11 cellular contexts compared by ENCODE assay signal in the genomic region with DNA sequence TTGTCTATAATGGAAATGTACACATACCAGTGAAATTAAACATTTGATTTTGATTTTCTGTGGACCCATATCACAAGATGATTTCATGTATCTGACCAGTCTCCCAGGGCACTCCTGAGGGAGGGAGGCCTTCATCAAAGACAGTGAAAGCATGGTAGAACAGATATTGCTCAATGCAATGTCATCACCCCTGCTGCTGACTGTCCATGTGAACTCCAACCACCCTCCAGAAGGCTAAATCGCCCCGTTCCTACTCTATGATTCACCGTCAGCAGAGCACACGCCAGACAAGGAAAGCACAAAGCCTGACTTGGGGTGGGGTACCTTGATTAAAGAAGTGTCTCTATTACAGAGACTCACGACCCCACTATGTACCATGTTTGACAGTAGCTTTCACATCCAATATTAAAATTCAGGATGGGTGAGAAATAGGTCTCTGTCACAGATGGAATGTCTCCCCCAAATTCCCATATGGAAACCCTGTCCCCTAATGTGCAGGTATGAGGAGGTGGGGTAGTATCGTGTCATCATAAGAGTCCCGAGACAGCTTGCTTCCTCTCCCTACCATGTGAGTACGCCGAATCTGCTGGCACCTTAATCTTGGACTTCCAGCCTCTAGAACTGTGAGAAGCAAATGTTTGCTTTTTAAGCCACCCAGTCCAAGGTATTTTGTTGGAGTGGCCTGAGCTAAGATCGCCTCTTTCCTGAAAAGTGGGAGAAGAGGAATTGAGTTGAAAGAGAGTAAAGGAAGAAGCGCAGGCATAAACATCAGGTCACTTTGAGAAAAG. TPM values are rescaled to one million over a fixed set of nuclear protein-coding genes. Genes with fewer than 3 reads are reported as not detected.
DNase-seq lines count a peak whose midpoint lies in the region; ATAC-seq, FAIRE-seq and TF ChIP-seq lines count a peak whose summit lies in the region.
"Had no signal": no experiment of that assay in that cellular context is flagged by ENCODE, and none has a peak within 500 bp of the region (broad histone marks: within the 10 kb centered on the region; RNA-seq: fewer than 3 reads in every experiment).

No MANE protein-coding gene starts in this region.

- H3K4me2 ChIP-seq in PC-3 (ENCODE audit: low read length) (no peak overlapping the region), SK-N-SH (no peak overlapping the region)

- H3K36me3 ChIP-seq in PC-3 (ENCODE audit: low read depth, low read length) (peaks cover 3% of the 10 kb centered on the region; the same call in 1 of the 2 replicates), pancreas (no peaks in the 10 kb centered on the region), BE2C (no peaks in the 10 kb centered on the region), SK-N-SH (replicated peaks in 1 of 2; ENCODE audit: control insufficient read depth in 1 of 2, insufficient read depth in 2 of 2, low read length in 1 of 2) (no peaks in the 10 kb centered on the region)

- H3K9me2 ChIP-seq in PC-3 (replicated peaks; ENCODE audit: low read length) (no peaks in the 10 kb centered on the region), SK-N-SH (no peaks in the 10 kb centered on the region)

- whole genome bisulfite sequencing in pancreas, 2 donors: 65 to 74% methylated on average over 11 of the region's 11 CpGs
- WGBS in SK-N-SH (ENCODE audit: low lambda C conversion rate): 74% methylated on average over 11 of the region's 11 CpGs

- no peak for TF ChIP-seq EP300 in SK-N-SH (IDR thresholded peaks at IDR 0.05; ENCODE audit: borderline replicate concordance in 1 of 2, low read depth in 1 of 2, low read length in 1 of 2)

- BruUV-seq in PC-3 (replicated peaks; lab: Mats Ljungman, UMichigan): TSS peak; percentile 23

- H3K9me3 ChIP-seq in PC-3 (ENCODE audit: low read length): no peaks in the 10 kb centered on the region
- H3K9me3 ChIP-seq in pancreas: no peaks in the 10 kb centered on the region
- no peaks in the 10 kb centered on the region for H3K9me3 ChIP-seq in BE2C
- H3K9me3 ChIP-seq in SK-N-SH: no peaks in the 10 kb centered on the region

- POLR2A ChIA-PET in PC-3 (lab: Charles Lee; ENCODE audit: unreplicated experiment) (no interaction called here), SK-N-SH (lab: Yijun Ruan, JAX) (no interaction called here)

- H3K27ac ChIP-seq in PC-3 (ENCODE audit: low read length): no peak overlapping the region
- H3K27ac ChIP-seq in pancreas: no peak overlapping the region
- H3K27ac ChIP-seq in SK-N-SH (ENCODE audit: low read depth in 2 of 2, low read length in 1 of 2): no peak overlapping the region

- intact Hi-C loops in PC-3 (cut with micrococcal nuclease): no loop called here
- intact Hi-C loops in pancreas (cut with DNase I): no loop called here

- TF ChIP-seq CTCF in PC-3 (conservative IDR thresholded peaks at IDR 0.05; ENCODE audit: low read depth, low read length): no peak
- no peak for TF ChIP-seq CTCF in fibroblast of mammary gland (conservative IDR thresholded peaks at IDR 0.05; ENCODE audit: control insufficient read depth, insufficient read depth, low read depth, low read length)
- no peak for TF ChIP-seq CTCF in pancreas (IDR thresholded peaks at IDR 0.05)
- no peak for TF ChIP-seq CTCF in BE2C (IDR thresholded peaks at IDR 0.05; ENCODE audit: low read depth, low read length)
- TF ChIP-seq CTCF in SK-N-SH (IDR thresholded peaks at IDR 0.05): no peak

- DNase-seq in ELR (ENCODE audit: low read depth) (peak; percentile 80), PC-3 (no peak), fibroblast of mammary gland (ENCODE audit: low read depth) (peak; percentile 98), pancreas (no peak), BE2C (no peak), SK-N-SH (no peak)
- DNase-seq in activated CD8-positive, alpha-beta memory T cell treated with anti-CD3 and anti-CD28 coated beads, Interleukin-2, amount 50 U/mL, for 48 hours: no peak
- DNase-seq: activated CD4-positive, alpha-beta T cell treated with anti-CD3 and anti-CD28 coated beads for 1 hour; DND-41 had no signal

- H3K9ac ChIP-seq in PC-3 (ENCODE audit: low read length): no peak overlapping the region
- no peak overlapping the region for H3K9ac ChIP-seq in SK-N-SH

- H3K4me1 ChIP-seq in PC-3 (ENCODE audit: insufficient read depth, low read length) (peaks cover 10% of the 10 kb centered on the region), pancreas (peaks cover 9 to 25% (median 21%) of the 10 kb centered on the region in 3 donors), BE2C (no peaks in the 10 kb centered on the region; the same call in 1 of the 2 replicates), SK-N-SH (ENCODE audit: control insufficient read depth in 1 of 2, insufficient read depth in 2 of 2, low read depth in 1 of 2, low read length in 1 of 2) (peaks cover 5 to 6% of the 10 kb centered on the region in 2 experiments; a peak in 3 of 4 replicates)

- H3F3A ChIP-seq in PC-3 (ENCODE audit: low read length, unreplicated experiment): no peaks in the 10 kb centered on the region
- no peaks in the 10 kb centered on the region for H3F3A ChIP-seq in SK-N-SH (replicated peaks; ENCODE audit: insufficient read depth)

- no peak for FAIRE-seq in pancreas (lab: Jason Lieb, UNC)

- H3K79me2 ChIP-seq in PC-3 (ENCODE audit: low read length): no peaks in the 10 kb centered on the region
- H3K79me2 ChIP-seq in SK-N-SH (ENCODE audit: insufficient read depth): no peaks in the 10 kb centered on the region

- H3K4me3 ChIP-seq in PC-3 (ENCODE audit: low read length) (no peak overlapping the region), fibroblast of mammary gland (ENCODE audit: control insufficient read depth, low read depth, low read length) (no peak overlapping the region), pancreas (no peak overlapping the region), BE2C (ENCODE audit: low read depth, low read length) (no peak overlapping the region), SK-N-SH (ENCODE audit: low read depth in 2 of 2, low read length in 1 of 2) (no peak overlapping the region)

- no peaks in the 10 kb centered on the region for H3K27me3 ChIP-seq in PC-3 (ENCODE audit: low read length)
- no peaks in the 10 kb centered on the region for H3K27me3 ChIP-seq in pancreas
- no peaks in the 10 kb centered on the region for H3K27me3 ChIP-seq in BE2C
- no peaks in the 10 kb centered on the region for H3K27me3 ChIP-seq in SK-N-SH (ENCODE audit: insufficient read depth)

- TF ChIP-seq RAD21 in SK-N-SH (IDR thresholded peaks at IDR 0.05; ENCODE audit: low read length): no peak

- ATAC-seq in PC-3 (no peak), pancreas (peak in 3 of 4 donors; percentile 37 to 71 (median 47)), HG02884 (IDR thresholded peaks at IDR 0.05; ENCODE audit: unreplicated experiment) (no peak)

- H4K20me1 ChIP-seq in PC-3 (ENCODE audit: low read length): no peaks in the 10 kb centered on the region
- no peaks in the 10 kb centered on the region for H4K20me1 ChIP-seq in SK-N-SH (ENCODE audit: insufficient read depth)

- H2AFZ ChIP-seq in PC-3 (ENCODE audit: low read length): no peak overlapping the region
- H2AFZ ChIP-seq in SK-N-SH (ENCODE audit: low read depth): no peak overlapping the region

- CTCF ChIA-PET in PC-3 (lab: Charles Lee): no interaction called here
- CTCF ChIA-PET in SK-N-SH (lab: Yijun Ruan, JAX): interaction anchor here (1.0 to 1.4 kb wide), 2 partner anchors 52 to 93 kb away, joined by 3 to 4 read pairs; no protein-coding TSS in a partner anchor

TF ChIP-seq in SK-N-SH, 30 proteins besides CTCF, POLR2A, EP300 and RAD21 (continues in another document):
- TF ChIP-seq, protein P1, sequence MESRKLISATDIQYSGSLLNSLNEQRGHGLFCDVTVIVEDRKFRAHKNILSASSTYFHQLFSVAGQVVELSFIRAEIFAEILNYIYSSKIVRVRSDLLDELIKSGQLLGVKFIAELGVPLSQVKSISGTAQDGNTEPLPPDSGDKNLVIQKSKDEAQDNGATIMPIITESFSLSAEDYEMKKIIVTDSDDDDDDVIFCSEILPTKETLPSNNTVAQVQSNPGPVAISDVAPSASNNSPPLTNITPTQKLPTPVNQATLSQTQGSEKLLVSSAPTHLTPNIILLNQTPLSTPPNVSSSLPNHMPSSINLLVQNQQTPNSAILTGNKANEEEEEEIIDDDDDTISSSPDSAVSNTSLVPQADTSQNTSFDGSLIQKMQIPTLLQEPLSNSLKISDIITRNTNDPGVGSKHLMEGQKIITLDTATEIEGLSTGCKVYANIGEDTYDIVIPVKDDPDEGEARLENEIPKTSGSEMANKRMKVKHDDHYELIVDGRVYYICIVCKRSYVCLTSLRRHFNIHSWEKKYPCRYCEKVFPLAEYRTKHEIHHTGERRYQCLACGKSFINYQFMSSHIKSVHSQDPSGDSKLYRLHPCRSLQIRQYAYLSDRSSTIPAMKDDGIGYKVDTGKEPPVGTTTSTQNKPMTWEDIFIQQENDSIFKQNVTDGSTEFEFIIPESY (IDR thresholded peaks at IDR 0.05; ENCODE audit: borderline replicate concordance, low read depth): no peak
- TF ChIP-seq TEAD4 (IDR thresholded peaks at IDR 0.05; ENCODE audit: borderline replicate concordance, insufficient read depth): no peak
- no peak for TF ChIP-seq FOXM1 (IDR thresholded peaks at IDR 0.05; ENCODE audit: low read depth)
- no peak for TF ChIP-seq NFIC (IDR thresholded peaks at IDR 0.05; ENCODE audit: borderline replicate concordance)
- TF ChIP-seq EZH2phosphoT487 (IDR thresholded peaks at IDR 0.05; ENCODE audit: borderline replicate concordance, low read depth): no peak
- no peak for TF ChIP-seq TCF12 (IDR thresholded peaks at IDR 0.05)
- no peak for TF ChIP-seq YY1 (IDR thresholded peaks at IDR 0.05; ENCODE audit: low read depth)
- no peak for TF ChIP-seq RXRA (IDR thresholded peaks at IDR 0.05; ENCODE audit: borderline replicate concordance, low read depth)
- TF ChIP-seq SIN3A (IDR thresholded peaks at IDR 0.05; ENCODE audit: borderline replicate concordance, low read depth, low read length): no peak
- no peak for TF ChIP-seq CHD2 (IDR thresholded peaks at IDR 0.05; ENCODE audit: low read length, partially characterized antibody)
- TF ChIP-seq SMC3 (IDR thresholded peaks at IDR 0.05; ENCODE audit: low read depth, low read length): no peak
- no peak for TF ChIP-seq GABPA (IDR thresholded peaks at IDR 0.05; ENCODE audit: low read depth)
- TF ChIP-seq, protein P2, sequence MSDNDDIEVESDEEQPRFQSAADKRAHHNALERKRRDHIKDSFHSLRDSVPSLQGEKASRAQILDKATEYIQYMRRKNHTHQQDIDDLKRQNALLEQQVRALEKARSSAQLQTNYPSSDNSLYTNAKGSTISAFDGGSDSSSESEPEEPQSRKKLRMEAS (IDR thresholded peaks at IDR 0.05; ENCODE audit: low read depth): no peak
- no peak for TF ChIP-seq POLR2AphosphoS5 (IDR thresholded peaks at IDR 0.05; ENCODE audit: low read depth, low read length)
- no peak for TF ChIP-seq RFX5 (IDR thresholded peaks at IDR 0.05; ENCODE audit: low read length)
- TF ChIP-seq FOXJ3 (CRISPR knock-in tag; IDR thresholded peaks at IDR 0.05): no peak
- no peak for TF ChIP-seq ELF1 (IDR thresholded peaks at IDR 0.05)

RNA-seq across cellular contexts. Expression of gene CYB5A, which starts 42.4 kb away (rescaled TPM):
- 98.0 and 130 TPM in 2 replicates for total RNA-seq in PC-3 (2014; rRNA removed)
- total RNA-seq in pancreas: 100 to 1,000 TPM; 120 to 228 (median 177) TPM
- polyA plus RNA-seq in pancreas: 100 to 1,000 TPM; 135 to 178 TPM
- 163 TPM for polyA plus RNA-seq in BE2C (2012; ENCODE audit: insufficient read depth, insufficient read length, low read depth)
- polyA plus RNA-seq in SK-N-SH (2012; rRNA removed): 39.0 and 42.1 TPM in 2 replicates
- 37.2 and 43.2 TPM in 2 replicates for polyA plus RNA-seq in SK-N-SH (2012; cell fraction: cytosol; rRNA removed)
- 10.5 and 19.3 TPM in 2 replicates for polyA plus RNA-seq in SK-N-SH (2012; cell fraction: nucleus; rRNA removed)
- total RNA-seq: OCI-LY7 had no signal

Comparison
In these comparisons a context has a peak if more than half of its experiments do, and no peak if none do; other contexts are left out.
1. DNase-seq: peak in ELR (single experiment) and fibroblast of mammary gland (single experiment); none in PC-3 (single experiment), pancreas (0 of 6), BE2C (single experiment), activated CD8-positive, alpha-beta memory T cell treated with anti-CD3 and anti-CD28 coated beads, Interleukin-2, amount 50 U/mL, for 48 hours (single experiment) and SK-N-SH (single experiment).
2. ATAC-seq: peak in pancreas (3 of 4); none in PC-3 (single experiment) and HG02884 (single experiment).